34 cellular contexts compared by ENCODE assay signal in genomic region chr1:47742890-47743760, GRCh38.
"Had no signal": no experiment of that assay in that cellular context is flagged by ENCODE, and none has a peak within 500 bp of the region (broad histone marks: within the 10 kb centered on the region; RNA-seq: fewer than 3 reads in every experiment).

No MANE protein-coding gene starts in this region.

- H3K4me1 ChIP-seq: adrenal gland, body of pancreas, breast epithelium had no signal

- H3K27ac ChIP-seq: adrenal gland, body of pancreas, breast epithelium, WERI-Rb-1 had no signal

- H3K27me3 ChIP-seq: body of pancreas, breast epithelium had no signal

- H3K27ac Mint-ChIP-seq: activated CD4-positive, alpha-beta T cell treated with anti-CD3 and anti-CD28 coated beads, Interleukin-2, amount 10 ng/mL, durations not matched to agents 24 days and 14 days; activated CD8-positive, alpha-beta T cell treated with anti-CD3 and anti-CD28 coated beads for 36 hours; activated naive CD8-positive, alpha-beta T cell treated with anti-CD3 and anti-CD28 coated beads for 36 hours; activated T-cell treated with anti-CD3 and anti-CD28 coated beads, Interleukin-2, amount 50 U/mL, for 72 hours; activated T-helper 17 cell treated with anti-CD3 and anti-CD28 coated beads, Interleukin-2, amount 50 U/mL, for 72 hours had no signal

- H3K4me1 Mint-ChIP-seq: activated CD4-positive, alpha-beta T cell treated with anti-CD3 and anti-CD28 coated beads, Interleukin-2, amount 10 ng/mL, durations not matched to agents 24 days and 14 days; activated naive CD8-positive, alpha-beta T cell treated with anti-CD3 and anti-CD28 coated beads for 36 hours; activated T-helper 17 cell treated with anti-CD3 and anti-CD28 coated beads, Interleukin-2, amount 50 U/mL, for 72 hours had no signal

- ATAC-seq: activated CD8-positive, alpha-beta T cell treated with anti-CD3 and anti-CD28 coated beads for 36 hours; activated T-cell treated with anti-CD3 and anti-CD28 coated beads, Interleukin-2, amount 50 U/mL, for 72 hours; activated T-helper 17 cell treated with anti-CD3 and anti-CD28 coated beads, Interleukin-2, amount 50 U/mL, for 72 hours; body of pancreas; K562 had no signal

- DNase-seq: activated CD4-positive, alpha-beta T cell treated with anti-CD3 and anti-CD28 coated beads, Interleukin-2, amount 10 ng/mL, durations not matched to agents 24 days and 14 days; activated CD4-positive, alpha-beta T cell treated with anti-CD3 and anti-CD28 coated beads, Interleukin-2, amount 50 U/mL, for 4 hours; activated CD4-positive, CD25-positive, alpha-beta regulatory T cell; activated CD8-positive, alpha-beta T cell treated with anti-CD3 and anti-CD28 coated beads for 36 hours; activated effector memory CD4-positive, alpha-beta T cell treated with anti-CD3 and anti-CD28 coated beads, Interleukin-2, amount 50 U/mL, for 16 hours; activated naive CD4-positive, alpha-beta T cell; activated naive CD4-positive, alpha-beta T cell treated with anti-CD3 and anti-CD28 coated beads, Interleukin-2, amount 50 U/mL, for 16 hours; activated naive CD8-positive, alpha-beta T cell treated with anti-CD3 and anti-CD28 coated beads for 36 hours; activated T-cell treated with anti-CD3 and anti-CD28 coated beads, Interleukin-2, amount 50 U/mL, for 1 hour; activated T-cell treated with anti-CD3 and anti-CD28 coated beads, Interleukin-2, amount 50 U/mL, for 72 hours; adrenal gland; body of pancreas; caudate nucleus; NCI-H1092 treated with DMSO at 0.1 percent for 48 hours; NCI-H1417; NCI-H146; NCI-H187; NCI-H2029 treated with DMSO at 0.1 percent for 48 hours; NCI-H2107; NCI-H2171; NCI-H2227 treated with DMSO at 0.1 percent for 48 hours; NCI-H446; NCI-H510A treated with DMSO at 0.1 percent for 48 hours; NCI-H526 treated with DMSO at 0.1 percent for 48 hours; NCI-H774; OCI-M1; Right ventricle myocardium superior; SW 1271; T1000; WERI-Rb-1 had no signal

- H3K9me3 ChIP-seq: adrenal gland, body of pancreas, breast epithelium had no signal

- H3K36me3 ChIP-seq: adrenal gland, breast epithelium, WERI-Rb-1 had no signal

- H3K4me3 Mint-ChIP-seq: activated CD4-positive, alpha-beta T cell treated with anti-CD3 and anti-CD28 coated beads, Interleukin-2, amount 10 ng/mL, durations not matched to agents 24 days and 14 days; activated CD8-positive, alpha-beta T cell treated with anti-CD3 and anti-CD28 coated beads for 36 hours; activated naive CD8-positive, alpha-beta T cell treated with anti-CD3 and anti-CD28 coated beads for 36 hours; activated T-cell treated with anti-CD3 and anti-CD28 coated beads, Interleukin-2, amount 50 U/mL, for 72 hours; activated T-helper 17 cell treated with anti-CD3 and anti-CD28 coated beads, Interleukin-2, amount 50 U/mL, for 72 hours had no signal

- H3K4me3 ChIP-seq: adrenal gland, body of pancreas, breast epithelium, K562 had no signal

- FAIRE-seq: astrocyte, K562 had no signal

- H3K36me3 Mint-ChIP-seq: activated naive CD8-positive, alpha-beta T cell treated with anti-CD3 and anti-CD28 coated beads for 36 hours had no signal
